In genomic region chr19:21082011-21082975, GRCh38 we compare ENCODE assay signal across 8 cellular contexts. TPM values are rescaled to one million over a fixed set of nuclear protein-coding genes. Genes with fewer than 3 reads are reported as not detected.
A peak's percentile ranks its signal among the peaks of the same experiment; 100 is the strongest.
DNase-seq lines count a peak whose midpoint lies in the region; ATAC-seq, FAIRE-seq and TF ChIP-seq lines count a peak whose summit lies in the region.

TSS of gene ZNF714 (plus strand) at chr19:21082203. CDS start at chr19:21098269, 16,066 bp downstream.

- FAIRE-seq in pancreas (lab: Jason Lieb, UNC), result peak; percentile 53

- no peaks in the 10 kb centered on the region for H3K9me3 ChIP-seq in Loucy (ENCODE audit: insufficient read depth, low read depth, low read length)
- H3K9me3 ChIP-seq in SK-N-MC (ENCODE audit: low read depth, low read length), result no peaks in the 10 kb centered on the region
- H3K9me3 ChIP-seq in pancreas, result no peaks in the 10 kb centered on the region
- H3K9me3 ChIP-seq in tibial artery, result no peaks in the 10 kb centered on the region

- peaks cover 24% of the 10 kb centered on the region for H4K20me1 ChIP-seq in Loucy (ENCODE audit: insufficient read depth, low read length, poor library complexity, severe bottlenecking)

- H3F3A ChIP-seq in Loucy (ENCODE audit: low read depth), result no peaks in the 10 kb centered on the region

- no peaks in the 10 kb centered on the region for H3K9me3 Mint-ChIP-seq in activated naive CD4-positive, alpha-beta T cell treated with anti-CD3 and anti-CD28 coated beads, Interleukin-2, amount 50 U/mL, for 72 hours

- DNase-seq in Daoy (ENCODE audit: low read depth) (peak; percentile 95), GOT3 (lab: John Stamatoyannopoulos, UW) (peak; percentile 23), SK-N-MC (ENCODE audit: low read depth, low spot score) (peak; percentile 42), Right ventricle myocardium inferior (ENCODE audit: missing footprints) (peak; percentile 86), pancreas (peak; percentile 74 to 95 (median 89)), tibial artery (peak; percentile 90 to 93)
- DNase-seq in activated naive CD4-positive, alpha-beta T cell treated with anti-CD3 and anti-CD28 coated beads, Interleukin-2, amount 50 U/mL, for 72 hours (ENCODE audit: low spot score in 2 of 2), result peak; percentile 78 to 81

- H3K9me2 ChIP-seq in Loucy (replicated peaks; ENCODE audit: low read depth, low read length), result no peaks in the 10 kb centered on the region

- WGBS in pancreas, 2 donors, result 50 to 77% methylated on average over 35 to 38 of the region's 38 CpGs

- H3K4me1 ChIP-seq in Loucy (ENCODE audit: insufficient read depth, low read length, poor library complexity, severe bottlenecking) (peaks cover 44% of the 10 kb centered on the region), pancreas (no peaks in the 10 kb centered on the region), tibial artery (peaks cover 0 to 7% (median 2%) of the 10 kb centered on the region in 4 donors)

- peak within 1 kb of the TSS; percentile 62 for H3K4me2 ChIP-seq in Loucy (ENCODE audit: low read depth, low read length, poor library complexity, severe bottlenecking)

- intact Hi-C loops in Right ventricle myocardium inferior (cut with DNase I), result loop anchor here (10.0 kb wide), 1 partner anchor 517 kb away; the partner anchor contains the start of gene ZNF737
- intact Hi-C loops in pancreas (cut with DNase I), result no loop called here
- intact Hi-C loops in tibial artery (cut with DNase I; ENCODE audit: low total_unique reads), result no loop called here

- H3K9ac ChIP-seq in Loucy (ENCODE audit: low read depth, low read length, poor library complexity, severe bottlenecking), result peak within 1 kb of the TSS; percentile 90
- peak within 1 kb of the TSS; percentile 70 for H3K9ac ChIP-seq in SK-N-MC (ENCODE audit: insufficient read length)

- H3K36me3 Mint-ChIP-seq in activated naive CD4-positive, alpha-beta T cell treated with anti-CD3 and anti-CD28 coated beads, Interleukin-2, amount 50 U/mL, for 72 hours, result peaks cover 16 to 46% of the 10 kb centered on the region in 2 donors

- TF ChIP-seq CTCF in Loucy (conservative IDR thresholded peaks at IDR 0.05; ENCODE audit: low read length), result no peak
- TF ChIP-seq CTCF in pancreas (IDR thresholded peaks at IDR 0.05), result no peak
- no peak for TF ChIP-seq CTCF in tibial artery (IDR thresholded peaks at IDR 0.05)

- peaks cover 51% of the 10 kb centered on the region for H3K79me2 ChIP-seq in Loucy (ENCODE audit: insufficient read depth, low read length)

- peak; percentile 95 to 99 for ATAC-seq in activated naive CD4-positive, alpha-beta T cell treated with anti-CD3 and anti-CD28 coated beads, Interleukin-2, amount 50 U/mL, for 72 hours
- ATAC-seq in Right ventricle myocardium inferior (peak; percentile 98), pancreas (peak; percentile 99 to 100 (median 100))

- peak within 1 kb of the TSS; percentile 91 for H3K4me3 ChIP-seq in Loucy (ENCODE audit: low read length, poor library complexity, severe bottlenecking)
- H3K4me3 ChIP-seq in SK-N-MC, result peak within 1 kb of the TSS; percentile 82
- peak within 1 kb of the TSS; percentile 35 to 74 (median 52) for H3K4me3 ChIP-seq in pancreas
- peak within 1 kb of the TSS; percentile 60 to 73 for H3K4me3 ChIP-seq in tibial artery

- peak within 1 kb of the TSS; percentile 93 for H2AFZ ChIP-seq in Loucy (ENCODE audit: low read length)

- no peaks in the 10 kb centered on the region for H3K27me3 ChIP-seq in Loucy (ENCODE audit: insufficient read depth, low read length, poor library complexity, severe bottlenecking)
- no peaks in the 10 kb centered on the region for H3K27me3 ChIP-seq in pancreas
- no peaks in the 10 kb centered on the region for H3K27me3 ChIP-seq in tibial artery

- H3K27ac ChIP-seq in SK-N-MC (no peak within 1 kb of the TSS; the same call in 1 of the 2 replicates), pancreas (peak within 1 kb of the TSS in 3 of 4 donors; percentile 55 to 76 (median 61)), tibial artery (peak within 1 kb of the TSS; percentile 55 to 58)

- no peaks in the 10 kb centered on the region for H3K36me3 ChIP-seq in Loucy (ENCODE audit: insufficient read depth, low read length)
- peaks cover 11% of the 10 kb centered on the region; the same call in 1 of the 2 replicates for H3K36me3 ChIP-seq in SK-N-MC (ENCODE audit: insufficient read depth, low read length)
- H3K36me3 ChIP-seq in pancreas, result no peaks in the 10 kb centered on the region
- H3K36me3 ChIP-seq in tibial artery, result no peaks in the 10 kb centered on the region

- H3K27ac Mint-ChIP-seq in activated naive CD4-positive, alpha-beta T cell treated with anti-CD3 and anti-CD28 coated beads, Interleukin-2, amount 50 U/mL, for 72 hours, result peak within 1 kb of the TSS; percentile 89 to 98

RNA-seq across cellular contexts. Expression of gene ZNF714, which starts in this region (rescaled TPM):
- 14.6 and 18.1 TPM in 2 replicates for total RNA-seq in Daoy (2014; rRNA removed; shearing (Covaris generic))
- 10 to 100 TPM; 19.0 to 31.0 TPM for total RNA-seq in activated naive CD4-positive, alpha-beta T cell treated with anti-CD3 and anti-CD28 coated beads, Interleukin-2, amount 50 U/mL, for 72 hours
- total RNA-seq in Right ventricle myocardium inferior, result 2.7 TPM
- 1 to 10 TPM; 2.7 to 6.3 (median 3.3) TPM for total RNA-seq in pancreas
- polyA plus RNA-seq in pancreas, result 1 to 10 TPM; 1.2 to 1.6 TPM

Comparison
In these comparisons a context has a peak if more than half of its experiments do, and no peak if none do; other contexts are left out.
1. DNase-seq: peak in every context shown above with its lines; median percentile 95 in Daoy; 92 in tibial artery; 89 in pancreas; 86 in Right ventricle myocardium inferior; 80 in activated naive CD4-positive, alpha-beta T cell treated with anti-CD3 and anti-CD28 coated beads, Interleukin-2, amount 50 U/mL, for 72 hours; 42 in SK-N-MC; 23 in GOT3.